In genomic region chr10:126432507-126432906, GRCh38 we compare ENCODE assay signal across 28 cellular contexts. TPM values are rescaled to one million over a fixed set of nuclear protein-coding genes. Genes with fewer than 3 reads are reported as not detected.
"Had no signal": no experiment of that assay in that cellular context is flagged by ENCODE, and none has a peak within 500 bp of the region (broad histone marks: within the 10 kb centered on the region; RNA-seq: fewer than 3 reads in every experiment).

No MANE protein-coding gene starts in this region.

- H3K4me3 Mint-ChIP-seq: activated B cell treated with CpG ODN at 0.5 μM for 24 hours; activated CD4-positive, alpha-beta T cell treated with anti-CD3 and anti-CD28 coated beads, Interleukin-2, amount 10 ng/mL, durations not matched to agents 24 days and 14 days; activated CD8-positive, alpha-beta memory T cell treated with anti-CD3 and anti-CD28 coated beads, Interleukin-2, amount 10 ng/mL, durations not matched to agents 7 days and 5 days; activated naive CD4-positive, alpha-beta T cell treated with anti-CD3 and anti-CD28 coated beads for 36 hours; activated naive CD8-positive, alpha-beta T cell; activated T-cell treated with anti-CD3 and anti-CD28 coated beads, Interleukin-2, amount 50 U/mL, for 4 hours; brain had no signal

- H3K36me3 ChIP-seq: cardiac muscle cell, SJSA1 had no signal

- H3K4me1 Mint-ChIP-seq: activated B cell treated with CpG ODN at 0.5 μM for 24 hours; activated CD4-positive, alpha-beta T cell treated with anti-CD3 and anti-CD28 coated beads, Interleukin-2, amount 10 ng/mL, durations not matched to agents 24 days and 14 days; activated CD8-positive, alpha-beta memory T cell treated with anti-CD3 and anti-CD28 coated beads, Interleukin-2, amount 10 ng/mL, durations not matched to agents 7 days and 5 days had no signal

- H3K27me3 ChIP-seq: cardiac muscle cell, SJSA1 had no signal

- H3K9me3 ChIP-seq: SJSA1 had no signal

- H3K4me3 ChIP-seq: cardiac muscle cell, SJSA1 had no signal

- H3K27ac ChIP-seq: cardiac muscle cell, SJSA1 had no signal

- H3K27ac Mint-ChIP-seq: activated B cell treated with CpG ODN at 0.5 μM for 24 hours; activated CD4-positive, alpha-beta T cell treated with anti-CD3 and anti-CD28 coated beads, Interleukin-2, amount 10 ng/mL, durations not matched to agents 24 days and 14 days; activated CD8-positive, alpha-beta memory T cell treated with anti-CD3 and anti-CD28 coated beads, Interleukin-2, amount 10 ng/mL, durations not matched to agents 7 days and 5 days; activated naive CD4-positive, alpha-beta T cell treated with anti-CD3 and anti-CD28 coated beads for 36 hours; activated naive CD8-positive, alpha-beta T cell; brain had no signal

- H3K27me3 Mint-ChIP-seq: activated B cell treated with CpG ODN at 0.5 μM for 24 hours; activated CD4-positive, alpha-beta T cell treated with anti-CD3 and anti-CD28 coated beads, Interleukin-2, amount 10 ng/mL, durations not matched to agents 24 days and 14 days; activated CD8-positive, alpha-beta memory T cell treated with anti-CD3 and anti-CD28 coated beads, Interleukin-2, amount 10 ng/mL, durations not matched to agents 7 days and 5 days; activated naive CD8-positive, alpha-beta T cell had no signal

- DNase-seq: activated B cell treated with CpG ODN at 0.5 μM for 24 hours; activated CD4-positive, alpha-beta T cell treated with anti-CD3 and anti-CD28 coated beads for 1 hour; activated CD4-positive, alpha-beta T cell treated with anti-CD3 and anti-CD28 coated beads, Interleukin-2, amount 10 ng/mL, durations not matched to agents 24 days and 14 days; activated CD4-positive, alpha-beta T cell treated with anti-CD3 and anti-CD28 coated beads, Interleukin-2, amount 50 U/mL, for 48 hours; activated CD8-positive, alpha-beta memory T cell treated with anti-CD3 and anti-CD28 coated beads, Interleukin-2, amount 10 ng/mL, durations not matched to agents 7 days and 5 days; activated gamma-delta T cell; activated naive CD4-positive, alpha-beta T cell treated with anti-CD3 and anti-CD28 coated beads for 36 hours; activated T-cell treated with anti-CD3 and anti-CD28 coated beads, Interleukin-2, amount 50 U/mL, for 4 hours; amygdala; MV-4-11; NCI-H1092 treated with DMSO at 0.1 percent for 48 hours; NCI-H1417 treated with DMSO at 0.1 percent for 48 hours; NCI-H1694; NCI-H2029; NCI-H2107; NCI-H345; NCI-H510A; NCI-H526 treated with DMSO at 0.1 percent for 48 hours; NCI-H82; NK-92 treated with Interleukin-12 subunit alpha and Interleukin-12 subunit beta, amount 100 ng/mL, for 24 hours; OCI-M1; SHP77; SW 1271 had no signal

- ATAC-seq: activated CD8-positive, alpha-beta memory T cell treated with anti-CD3 and anti-CD28 coated beads, Interleukin-2, amount 10 ng/mL, durations not matched to agents 7 days and 5 days; SK-N-SH treated with all-trans-retinoic acid at 6 μM for 48 hours had no signal

- H3K9me3 Mint-ChIP-seq: activated B cell treated with CpG ODN at 0.5 μM for 24 hours; activated naive CD4-positive, alpha-beta T cell treated with anti-CD3 and anti-CD28 coated beads for 36 hours; activated T-cell treated with anti-CD3 and anti-CD28 coated beads, Interleukin-2, amount 50 U/mL, for 4 hours had no signal

- H3K36me3 Mint-ChIP-seq: activated CD8-positive, alpha-beta memory T cell treated with anti-CD3 and anti-CD28 coated beads, Interleukin-2, amount 10 ng/mL, durations not matched to agents 7 days and 5 days; activated naive CD8-positive, alpha-beta T cell; brain had no signal

RNA-seq across cellular contexts. Expression of gene ADAM12, which starts 44.2 kb away (rescaled TPM):
- total RNA-seq: activated CD4-positive, alpha-beta T cell treated with anti-CD3 and anti-CD28 coated beads, Interleukin-2, amount 10 ng/mL, durations not matched to agents 24 days and 14 days; activated naive CD4-positive, alpha-beta T cell treated with anti-CD3 and anti-CD28 coated beads for 36 hours had no signal
